33 cellular contexts compared by ENCODE assay signal in genomic region chr1:38628241-38628640, GRCh38.
"Had no signal": no experiment of that assay in that cellular context is flagged by ENCODE, and none has a peak within 500 bp of the region (broad histone marks: within the 10 kb centered on the region; RNA-seq: fewer than 3 reads in every experiment).

No MANE protein-coding gene starts in this region.

- H3K9me3 ChIP-seq: body of pancreas had no signal

- H3K27me3 ChIP-seq: adrenal gland, ascending aorta, body of pancreas, brain microvascular endothelial cell, breast epithelium, cardiac muscle cell had no signal

- H3K36me3 ChIP-seq: adrenal gland, ascending aorta, brain microvascular endothelial cell, breast epithelium, cardiac muscle cell had no signal

- FAIRE-seq: astrocyte, bronchial epithelial cell had no signal

- H3K4me1 ChIP-seq: adrenal gland, ascending aorta, body of pancreas, breast epithelium had no signal

- DNase-seq: activated effector memory CD4-positive, alpha-beta T cell treated with anti-CD3 and anti-CD28 coated beads, Interleukin-2, amount 50 U/mL, for 16 hours; activated effector memory CD4-positive, alpha-beta T cell treated with Interleukin-2 at 50 U/mL for 16 hours; activated gamma-delta T cell; activated gamma-delta T cell treated with Interleukin-2 at 50 U/mL for 16 hours; activated naive CD4-positive, alpha-beta T cell; activated naive CD4-positive, alpha-beta T cell treated with anti-CD3 and anti-CD28 coated beads for 36 hours; activated naive CD4-positive, alpha-beta T cell treated with anti-CD3 and anti-CD28 coated beads, Interleukin-2, amount 10 ng/mL, durations not matched to agents 7 days and 5 days; activated naive CD4-positive, alpha-beta T cell treated with anti-CD3 and anti-CD28 coated beads, Interleukin-2, amount 50 U/mL, for 16 hours; activated naive CD4-positive, alpha-beta T cell treated with Interleukin-2 at 50 U/mL for 16 hours; activated naive CD8-positive, alpha-beta T cell treated with anti-CD3 and anti-CD28 coated beads for 36 hours; activated naive CD8-positive, alpha-beta T cell treated with anti-CD3 and anti-CD28 coated beads, Interleukin-2, amount 10 ng/mL, durations not matched to agents 7 days and 5 days; activated naive CD8-positive, alpha-beta T cell treated with anti-CD3 and anti-CD28 coated beads, Interleukin-2, amount 50 U/mL, for 24 hours; activated T-cell treated with anti-CD3 and anti-CD28 coated beads, Interleukin-2, amount 50 U/mL, for 1 hour; activated T-cell treated with anti-CD3 and anti-CD28 coated beads, Interleukin-2, amount 50 U/mL, for 24 hours; activated T-cell treated with anti-CD3 and anti-CD28 coated beads, Interleukin-2, amount 50 U/mL, for 4 hours; activated T-cell treated with anti-CD3 and anti-CD28 coated beads, Interleukin-2, amount 50 U/mL, for 48 hours; activated T-cell treated with anti-CD3 and anti-CD28 coated beads, Interleukin-2, amount 50 U/mL, for 72 hours; adrenal gland; amniotic stem cell; amygdala; anterior cingulate cortex; aorta; body of pancreas; brain microvascular endothelial cell; caudate nucleus; central memory CD4-positive, alpha-beta T cell had no signal

- H3K4me3 ChIP-seq: adrenal gland, ascending aorta, body of pancreas, breast epithelium, cardiac muscle cell had no signal

- ATAC-seq: activated naive CD4-positive, alpha-beta T cell treated with anti-CD3 and anti-CD28 coated beads, Interleukin-2, amount 50 U/mL, for 72 hours; activated naive CD8-positive, alpha-beta T cell treated with anti-CD3 and anti-CD28 coated beads, Interleukin-2, amount 50 U/mL, for 24 hours; activated T-cell treated with anti-CD3 and anti-CD28 coated beads, Interleukin-2, amount 50 U/mL, for 4 hours; activated T-cell treated with anti-CD3 and anti-CD28 coated beads, Interleukin-2, amount 50 U/mL, for 72 hours; activated T-helper 17 cell treated with anti-CD3 and anti-CD28 coated beads, Interleukin-2, amount 50 U/mL, for 72 hours; body of pancreas had no signal

- H3K27ac ChIP-seq: adrenal gland, ascending aorta, body of pancreas, brain microvascular endothelial cell, breast epithelium, cardiac muscle cell had no signal
